ENCODE assay signal across 1 cellular context in the genomic region with DNA sequence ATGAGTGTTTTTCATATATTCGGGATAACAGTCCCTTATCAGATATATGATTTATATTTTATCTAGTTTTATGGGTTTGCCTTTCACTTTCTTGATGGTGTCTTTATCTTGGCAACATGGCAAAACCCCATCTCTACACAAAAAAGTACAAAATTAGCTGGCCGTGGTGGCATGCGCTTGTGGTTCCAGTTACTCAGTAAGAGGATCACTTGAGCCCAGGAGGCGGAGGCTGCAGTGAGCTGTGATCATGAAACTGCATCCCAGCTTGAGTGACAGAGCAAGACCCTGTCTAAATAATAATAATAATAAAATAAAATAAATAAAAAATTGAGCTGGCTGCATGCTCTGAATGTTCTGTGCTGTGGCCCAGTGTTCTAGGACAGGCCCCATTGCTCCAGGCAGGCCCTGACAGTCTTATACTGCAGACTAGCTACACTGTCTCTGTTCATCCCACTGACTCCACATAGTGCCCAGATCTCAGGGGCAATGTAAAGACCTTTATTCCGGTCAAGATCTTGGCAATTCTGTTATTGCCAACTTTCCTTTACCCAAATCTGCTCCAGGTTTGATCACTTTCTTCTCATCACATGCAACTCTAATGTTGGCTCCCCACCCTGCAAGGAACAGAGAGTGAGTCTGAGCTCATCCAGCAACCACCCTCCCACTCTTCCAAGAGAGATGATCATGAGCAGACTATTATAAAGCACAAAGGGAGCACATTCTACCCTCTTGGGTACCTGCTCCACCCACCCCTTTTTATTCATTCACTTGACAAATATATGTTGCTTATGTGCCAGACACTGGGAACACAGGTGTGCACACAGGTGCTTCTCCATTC.
TF ChIP-seq lines count a peak whose summit lies in the region.

No MANE protein-coding gene starts in this region.

TF ChIP-seq in H1, 55 proteins besides CTCF, POLR2A, EP300 and RAD21:
- TF ChIP-seq NANOG (IDR thresholded peaks at IDR 0.05; ENCODE audit: insufficient read depth, low read depth, low read length, poor library complexity, severe bottlenecking), result no peak
- peak; percentile 70; the same call in 1 of the 2 replicates for TF ChIP-seq POLR2AphosphoS5 (IDR thresholded peaks at IDR 0.05; ENCODE audit: low read depth, low read length)
